ENCODE assay signal across 17 cellular contexts in the genomic region with DNA sequence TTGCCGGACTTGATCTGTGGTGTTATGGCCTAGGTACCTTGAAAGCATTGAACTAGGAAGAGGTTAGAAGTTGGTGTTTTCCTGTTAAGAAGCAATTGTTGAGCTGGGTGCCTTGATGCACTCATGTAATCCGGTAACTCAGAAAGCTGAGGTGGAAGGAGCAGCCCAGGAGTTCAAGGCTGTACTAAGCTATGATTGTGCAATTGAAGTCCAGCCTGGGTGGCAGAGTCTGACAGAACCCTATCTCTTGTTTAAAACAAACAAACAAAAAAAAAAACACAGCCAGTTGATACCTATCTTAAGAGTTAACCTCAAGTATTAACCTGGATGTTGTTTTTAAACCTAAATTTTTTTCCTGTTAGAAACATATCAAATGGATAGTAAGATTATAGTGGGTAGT.
"Had no signal": no experiment of that assay in that cellular context is flagged by ENCODE, and none has a peak within 500 bp of the region (broad histone marks: within the 10 kb centered on the region; RNA-seq: fewer than 3 reads in every experiment).

No MANE protein-coding gene starts in this region.

- H3K27me3 ChIP-seq: heart left ventricle, SJCRH30, testis, upper lobe of right lung had no signal

- H3K4me1 ChIP-seq: SJCRH30, testis had no signal

- H3K9me3 Mint-ChIP-seq: activated naive CD4-positive, alpha-beta T cell treated with anti-CD3 and anti-CD28 coated beads for 36 hours; activated T-helper 1 cell treated with anti-CD3 and anti-CD28 coated beads, Interleukin-12 subunit alpha, Interleukin-12 subunit beta, Interleukin-2, Interleukin-4 antibody, amounts not matched to agents 30 ng/mL and 10 ng/mL and 1 ng/mL, durations not matched to agents 14 hours and 24 hours and 36 hours; T-helper 2 cell treated with Interferon-gamma antibody and Interleukin-4, amounts not matched to agents 5 μg/mL and 100 μg/mL, for 36 hours had no signal

- DNase-seq: activated CD4-positive, alpha-beta T cell treated with anti-CD3 and anti-CD28 coated beads, Interleukin-2, amount 50 U/mL, for 1 hour; activated naive CD4-positive, alpha-beta T cell treated with anti-CD3 and anti-CD28 coated beads for 36 hours; aorta; heart left ventricle; kidney; midbrain; right cardiac atrium; SJCRH30; stimulated activated CD4-positive, alpha-beta T cell treated with anti-CD3 and anti-CD28 coated beads, Interleukin-2, amount 100 ng/mL, for 48 hours; stimulated activated naive CD4-positive, alpha-beta T cell treated with Interleukin-2 at 50 U/mL for 16 hours; testis; upper lobe of right lung had no signal

- H3K4me3 Mint-ChIP-seq: activated naive CD4-positive, alpha-beta T cell treated with anti-CD3 and anti-CD28 coated beads for 36 hours; activated T-helper 1 cell treated with anti-CD3 and anti-CD28 coated beads, Interleukin-12 subunit alpha, Interleukin-12 subunit beta, Interleukin-2, Interleukin-4 antibody, amounts not matched to agents 30 ng/mL and 10 ng/mL and 1 ng/mL, durations not matched to agents 14 hours and 24 hours and 36 hours; T-helper 2 cell treated with Interferon-gamma antibody and Interleukin-4, amounts not matched to agents 5 μg/mL and 100 μg/mL, for 36 hours had no signal

- FAIRE-seq: endometrium, frontal cortex, kidney had no signal

- H3K4me3 ChIP-seq: heart left ventricle, SJCRH30, testis, upper lobe of right lung had no signal

- H3K27me3 Mint-ChIP-seq: progenitor cell of endocrine pancreas had no signal

- ATAC-seq: heart left ventricle, right cardiac atrium, upper lobe of right lung had no signal

- H3K27ac ChIP-seq: heart left ventricle, SJCRH30, testis, upper lobe of right lung had no signal

- H3K9me3 ChIP-seq: heart left ventricle, SJCRH30, testis, upper lobe of right lung had no signal
